In the genomic region with DNA sequence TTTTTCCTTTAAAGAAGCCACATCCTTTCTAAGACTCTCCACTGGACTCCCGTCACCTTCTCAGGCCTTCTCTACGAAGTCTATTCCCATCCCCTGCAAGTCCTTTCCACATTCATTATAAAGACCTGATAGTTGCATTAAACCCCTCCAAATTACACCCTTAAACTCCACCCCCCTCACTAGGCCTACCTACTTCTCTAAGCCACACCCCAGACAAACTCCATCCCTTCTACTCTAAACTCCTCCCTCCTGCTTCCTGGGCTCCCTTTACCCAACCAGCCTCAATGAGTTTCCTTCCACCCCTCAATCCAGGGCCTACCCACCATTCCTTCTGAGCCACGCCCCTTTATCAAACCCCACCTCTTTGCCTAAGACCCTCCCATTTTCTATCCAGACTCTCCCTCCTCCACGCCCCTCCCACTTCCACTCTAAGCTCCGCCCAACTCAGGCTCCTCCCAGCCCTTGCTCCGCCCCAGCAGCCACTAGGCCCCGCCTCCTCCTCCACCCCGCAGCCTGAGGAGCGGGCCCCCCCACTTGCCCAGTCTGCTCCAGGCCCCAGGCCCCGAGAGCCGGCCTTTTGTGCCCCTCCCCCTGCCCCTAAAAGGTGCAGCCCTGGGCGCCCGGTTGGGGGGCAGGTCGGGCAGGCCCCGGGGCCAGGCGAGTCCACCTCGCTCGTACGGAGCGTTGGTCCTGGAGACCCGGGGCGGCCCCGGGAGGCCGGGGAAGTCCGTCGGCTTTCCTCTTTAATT, we compare ENCODE assay signal across 8 cellular contexts. TPM values are rescaled to one million over a fixed set of nuclear protein-coding genes. Genes with fewer than 3 reads are reported as not detected.
DNase-seq lines count a peak whose midpoint lies in the region; ATAC-seq and TF ChIP-seq lines count a peak whose summit lies in the region.

No MANE protein-coding gene starts in this region.

- peak overlapping the region; percentile 92 for H3K27ac ChIP-seq in osteoblast (ENCODE audit: low read depth, low read length)
- H3K27ac ChIP-seq in thoracic aorta: peak overlapping the region; percentile 94 to 98

- peak overlapping the region; percentile 87 for H3K4me2 ChIP-seq in osteoblast (ENCODE audit: insufficient read depth, low read length)

- H3K4me3 ChIP-seq in osteoblast (ENCODE audit: insufficient read depth, low read length) (peak overlapping the region; percentile 87), thoracic aorta (peak overlapping the region; percentile 97)

- no peaks in the 10 kb centered on the region for H3K27me3 ChIP-seq in osteoblast (ENCODE audit: insufficient read depth, low read length)
- H3K27me3 ChIP-seq in thoracic aorta (replicated peaks; ENCODE audit: insufficient read depth): no peaks in the 10 kb centered on the region

- CTCF ChIA-PET in HEK293T (lab: Yijun Ruan, JAX): interaction anchor here (0.6 to 0.7 kb wide), 3 partner anchors 34 to 73 kb away, joined by 3 read pairs; no protein-coding TSS in a partner anchor

- peaks cover 21% of the 10 kb centered on the region for H3K36me3 ChIP-seq in osteoblast (ENCODE audit: insufficient read depth, low read length)
- H3K36me3 ChIP-seq in thoracic aorta: peaks cover 12% of the 10 kb centered on the region

- ATAC-seq in thoracic aorta (ENCODE audit: insufficient number of reproducible peaks, low FRiP score, low read depth): peak; percentile 62

- H2AFZ ChIP-seq in osteoblast (ENCODE audit: low read length): no peak overlapping the region

- TF ChIP-seq CTCF in osteoblast (IDR thresholded peaks at IDR 0.05; ENCODE audit: extremely low read depth, low read depth, low read length) (no peak), thoracic aorta (IDR thresholded peaks at IDR 0.05) (no peak)

- H4K20me1 ChIP-seq in osteoblast (ENCODE audit: insufficient read depth, low read length): peaks cover 4% of the 10 kb centered on the region

- DNase-seq in GM03348 (ENCODE audit: low spot score) (peak; percentile 94), HEK293T (ENCODE audit: extremely low spot score) (peak; percentile 90), NAMALWA (ENCODE audit: low spot score) (peak; percentile 98), SK-N-DZ (ENCODE audit: low spot score) (peak; percentile 93), glomerular endothelial cell (ENCODE audit: extremely low read depth, low read depth, low spot score) (peak; percentile 64), osteoblast (ENCODE audit: insufficient read length, low spot score, missing footprints) (peak; percentile 99), thoracic aorta (ENCODE audit: low spot score) (peak; percentile 85)
- peak; percentile 86 for DNase-seq in activated naive CD4-positive, alpha-beta T cell treated with anti-CD3 and anti-CD28 coated beads, Interleukin-2, amount 50 U/mL, for 16 hours

- peaks cover 9% of the 10 kb centered on the region for H3K79me2 ChIP-seq in osteoblast (ENCODE audit: insufficient read depth, low read length)

- peaks cover 7% of the 10 kb centered on the region for H3K4me1 ChIP-seq in osteoblast (ENCODE audit: insufficient read depth, low read length)
- peaks cover 0 to 19% of the 10 kb centered on the region in 2 donors for H3K4me1 ChIP-seq in thoracic aorta (ENCODE audit: control insufficient read depth in 1 of 2, low read depth in 2 of 2)

- no peaks in the 10 kb centered on the region for H3K9me3 ChIP-seq in osteoblast (ENCODE audit: low read depth, low read length)
- H3K9me3 ChIP-seq in thoracic aorta: no peaks in the 10 kb centered on the region

- POLR2A ChIA-PET in HEK293T (lab: Yijun Ruan, JAX): interaction anchor here (0.6 to 2.1 kb wide), 20 partner anchors 8 to 298 kb away, joined by 3 to 29 read pairs (median 5); a partner anchor contains a TSS

TF ChIP-seq in HEK293T, 16 proteins besides CTCF, POLR2A, EP300 and RAD21:
- TF ChIP-seq BHLHE40 (IDR thresholded peaks at IDR 0.05; ENCODE audit: borderline replicate concordance) (no peak), SP1 (IDR thresholded peaks at IDR 0.05) (0 out of 2 replicates have a peak, but pooled peaks have one; percentile 20), HDGF (IDR thresholded peaks at IDR 0.05; ENCODE audit: borderline replicate concordance) (0 out of 2 replicates have a peak, but pooled peaks have one; percentile 78), L3MBTL2 (conservative IDR thresholded peaks at IDR 0.05) (no peak), FOXA1 (IDR thresholded peaks at IDR 0.05) (no peak), CTBP1 (IDR thresholded peaks at IDR 0.05; ENCODE audit: borderline replicate concordance) (no peak), ZNF384 (IDR thresholded peaks at IDR 0.05) (no peak), ELF4 (IDR thresholded peaks at IDR 0.05) (no peak; the same call in 1 of the 2 replicates), NFRKB (IDR thresholded peaks at IDR 0.05) (no peak), ARNT (IDR thresholded peaks at IDR 0.05) (no peak), FOXM1 (IDR thresholded peaks at IDR 0.05; ENCODE audit: borderline replicate concordance) (peak; percentile 78; the same call in 1 of the 2 replicates), FOXK2 (IDR thresholded peaks at IDR 0.05) (no peak), SUZ12 (IDR thresholded peaks at IDR 0.05) (no peak), LEF1 (IDR thresholded peaks at IDR 0.05; ENCODE audit: borderline replicate concordance) (no peak; the same call in 1 of the 2 replicates), TARDBP (IDR thresholded peaks at IDR 0.05) (no peak)
- TF ChIP-seq, protein P1, sequence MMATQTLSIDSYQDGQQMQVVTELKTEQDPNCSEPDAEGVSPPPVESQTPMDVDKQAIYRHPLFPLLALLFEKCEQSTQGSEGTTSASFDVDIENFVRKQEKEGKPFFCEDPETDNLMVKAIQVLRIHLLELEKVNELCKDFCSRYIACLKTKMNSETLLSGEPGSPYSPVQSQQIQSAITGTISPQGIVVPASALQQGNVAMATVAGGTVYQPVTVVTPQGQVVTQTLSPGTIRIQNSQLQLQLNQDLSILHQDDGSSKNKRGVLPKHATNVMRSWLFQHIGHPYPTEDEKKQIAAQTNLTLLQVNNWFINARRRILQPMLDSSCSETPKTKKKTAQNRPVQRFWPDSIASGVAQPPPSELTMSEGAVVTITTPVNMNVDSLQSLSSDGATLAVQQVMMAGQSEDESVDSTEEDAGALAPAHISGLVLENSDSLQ (IDR thresholded peaks at IDR 0.05): no peak; the same call in 1 of the 2 replicates

RNA-seq across cellular contexts. Expression of a gene that starts 0.4 kb away (rescaled TPM):
- polyA plus RNA-seq in SK-N-DZ (2014; cell fraction: cytosol; rRNA removed): 1.8 and 3.6 TPM in 2 replicates
- polyA plus RNA-seq in SK-N-DZ (2014; cell fraction: nucleus; rRNA removed): 4.3 and 9.4 TPM in 2 replicates
- total RNA-seq in glomerular endothelial cell: 4.4 and 4.7 TPM in 2 replicates
- total RNA-seq in osteoblast: 2.9 and 3.6 TPM in 2 replicates
- 10 to 100 TPM in 1 of 2 donors, 1 to 10 TPM in 1; 9.5 to 17.3 TPM for total RNA-seq in thoracic aorta

RNA-seq across cellular contexts. Expression of a gene that starts 1.2 kb away (rescaled TPM):
- polyA plus RNA-seq in SK-N-DZ (2014; cell fraction: cytosol; rRNA removed): 1.8 and 4.2 TPM in 2 replicates
- polyA plus RNA-seq in SK-N-DZ (2014; cell fraction: nucleus; rRNA removed): 5.2 and 8.7 TPM in 2 replicates
- total RNA-seq in glomerular endothelial cell (24.6 and 42.1 TPM in 2 replicates), osteoblast (11.2 TPM in 2 replicates), thoracic aorta (10 to 100 TPM; 21.7 to 26.4 TPM)

RNA-seq across cellular contexts. Expression of a gene that starts 6.6 kb away (rescaled TPM):
- polyA plus RNA-seq in SK-N-DZ (2014; cell fraction: cytosol; rRNA removed): 1.2 and 1.5 TPM in 2 replicates
- polyA plus RNA-seq in SK-N-DZ (2014; cell fraction: nucleus; rRNA removed): 0.95 and 2.3 TPM in 2 replicates
- total RNA-seq in glomerular endothelial cell (5.7 and 13.1 TPM in 2 replicates), osteoblast (1.4 and 1.5 TPM in 2 replicates), thoracic aorta (10 to 100 TPM; 11.9 to 14.5 TPM)

RNA-seq across cellular contexts. Expression of a gene that starts 18.2 kb away (rescaled TPM):
- polyA plus RNA-seq in SK-N-DZ (2014; cell fraction: cytosol; rRNA removed): 3.2 and 5.4 TPM in 2 replicates
- polyA plus RNA-seq in SK-N-DZ (2014; cell fraction: nucleus; rRNA removed): 3.1 and 4.9 TPM in 2 replicates
- total RNA-seq in glomerular endothelial cell: 9.2 and 9.5 TPM in 2 replicates
- 6.9 and 7.4 TPM in 2 replicates for total RNA-seq in osteoblast
- 1 to 10 TPM; 2.4 to 3.9 TPM for total RNA-seq in thoracic aorta

RNA-seq across cellular contexts. Expression of a gene that starts 25.5 kb away (rescaled TPM):
- 1.7 and 2.9 TPM in 2 replicates for polyA plus RNA-seq in SK-N-DZ (2014; cell fraction: cytosol; rRNA removed)
- polyA plus RNA-seq in SK-N-DZ (2014; cell fraction: nucleus; rRNA removed): 1.5 and 1.7 TPM in 2 replicates
- total RNA-seq in glomerular endothelial cell (2.0 and 3.9 TPM in 2 replicates), osteoblast (6.5 and 8.7 TPM in 2 replicates), thoracic aorta (10 to 100 TPM in 1 of 2 donors, 1 to 10 TPM in 1; 8.5 to 13.0 TPM)

Comparison
In these comparisons a context has a peak if more than half of its experiments do, and no peak if none do; other contexts are left out.
1. Peak in every context shown above with its lines: DNase-seq, ATAC-seq, H3K4me3 ChIP-seq and H3K27ac ChIP-seq.